In the genomic region with DNA sequence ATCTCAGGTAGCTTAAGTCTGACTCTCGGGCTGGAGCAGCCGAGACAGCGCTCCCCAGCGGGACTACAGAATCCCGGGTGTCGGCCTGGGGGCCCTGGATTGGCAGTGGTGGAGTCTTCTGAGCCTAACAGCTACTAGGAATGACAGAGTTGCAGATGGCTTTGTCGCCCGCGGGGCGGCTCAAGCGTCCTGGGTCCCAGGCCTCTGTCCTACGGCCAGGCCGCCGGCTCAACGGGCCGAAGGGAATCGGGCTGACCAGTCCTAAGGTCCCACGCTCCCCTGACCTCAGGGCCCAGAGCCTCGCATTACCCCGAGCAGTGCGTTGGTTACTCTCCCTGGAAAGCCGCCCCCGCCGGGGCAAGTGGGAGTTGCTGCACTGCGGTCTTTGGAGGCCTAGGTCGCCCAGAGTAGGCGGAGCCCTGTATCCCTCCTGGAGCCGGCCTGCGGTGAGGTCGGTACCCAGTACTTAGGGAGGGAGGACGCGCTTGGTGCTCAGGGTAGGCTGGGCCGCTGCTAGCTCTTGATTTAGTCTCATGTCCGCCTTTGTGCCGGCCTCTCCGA, we compare ENCODE assay signal across 16 cellular contexts. TPM values are rescaled to one million over a fixed set of nuclear protein-coding genes. Genes with fewer than 3 reads are reported as not detected.
DNase-seq lines count a peak whose midpoint lies in the region; ATAC-seq and TF ChIP-seq lines count a peak whose summit lies in the region.
"Had no signal": no experiment of that assay in that cellular context is flagged by ENCODE, and none has a peak within 500 bp of the region (broad histone marks: within the 10 kb centered on the region; RNA-seq: fewer than 3 reads in every experiment).

No MANE protein-coding gene starts in this region.

- no peak for TF ChIP-seq CTCF in natural killer cell (IDR thresholded peaks at IDR 0.05)
- TF ChIP-seq CTCF in gastroesophageal sphincter (IDR thresholded peaks at IDR 0.05), result no peak
- TF ChIP-seq CTCF in upper lobe of right lung (IDR thresholded peaks at IDR 0.05), result no peak

- H3K27ac ChIP-seq in gastroesophageal sphincter (no peak overlapping the region), mesodermal cell (ENCODE audit: low read depth, low read length, severe bottlenecking) (no peak overlapping the region), upper lobe of right lung (no peak overlapping the region)
- H3K27ac ChIP-seq: GM23248 had no signal

- intact Hi-C loops in natural killer cell (cut with micrococcal nuclease) (no loop called here), upper lobe of right lung (cut with DNase I) (no loop called here)

- H3K4me3 ChIP-seq in gastroesophageal sphincter (peak overlapping the region in 1 of 2 donors; percentile 35), mesodermal cell (ENCODE audit: extremely low read depth, insufficient read depth, low read length, poor library complexity, severe bottlenecking) (peak overlapping the region; percentile 25), upper lobe of right lung (no peak overlapping the region)

- H3K36me3 ChIP-seq in gastroesophageal sphincter (no peaks in the 10 kb centered on the region), mesodermal cell (ENCODE audit: control insufficient read depth, insufficient read depth, low read length) (no peaks in the 10 kb centered on the region), upper lobe of right lung (no peaks in the 10 kb centered on the region)

- no peak for TF ChIP-seq EP300 in gastroesophageal sphincter (IDR thresholded peaks at IDR 0.05)

- no peak overlapping the region for H3K27ac Mint-ChIP-seq in natural killer cell treated with Interleukin-12 subunit alpha and Interleukin-12 subunit beta and Interleukin-15 and Interleukin-18, amount 100 ng/mL, for 72 hours
- H3K27ac Mint-ChIP-seq in natural killer cell, result no peak overlapping the region

- no peaks in the 10 kb centered on the region for H3K4me1 Mint-ChIP-seq in natural killer cell treated with Interleukin-12 subunit alpha and Interleukin-12 subunit beta and Interleukin-15 and Interleukin-18, amount 100 ng/mL, for 72 hours (ENCODE audit: low read depth in 2 of 2)
- peaks cover 5 to 10% of the 10 kb centered on the region in 2 donors for H3K4me1 Mint-ChIP-seq in natural killer cell

- H3K9me3 ChIP-seq in gastroesophageal sphincter, result no peaks in the 10 kb centered on the region
- no peaks in the 10 kb centered on the region for H3K9me3 ChIP-seq in mesodermal cell (ENCODE audit: control insufficient read depth, low read length)
- H3K9me3 ChIP-seq in upper lobe of right lung, result no peaks in the 10 kb centered on the region

- H3K9me3 Mint-ChIP-seq in natural killer cell treated with Interleukin-12 subunit alpha and Interleukin-12 subunit beta and Interleukin-15 and Interleukin-18, amount 100 ng/mL, for 72 hours, result no peaks in the 10 kb centered on the region
- H3K9me3 Mint-ChIP-seq in natural killer cell, result no peaks in the 10 kb centered on the region

- no CpG with 5 or more reads among the region's 36 CpGs for WGBS in gastroesophageal sphincter (ENCODE audit: low coverage in 1 of 2), 2 donors
- 3 to 5% methylated on average over 31 to 33 of the region's 36 CpGs for WGBS in mesodermal cell (ENCODE audit: insufficient coverage in 2 of 2), 2 experiments

- H3K4me3 Mint-ChIP-seq in natural killer cell treated with Interleukin-12 subunit alpha and Interleukin-12 subunit beta and Interleukin-15 and Interleukin-18, amount 100 ng/mL, for 72 hours, result no peak overlapping the region
- H3K4me3 Mint-ChIP-seq in natural killer cell, result no peak overlapping the region

- peak; percentile 25 to 28 for ATAC-seq in natural killer cell treated with Interleukin-12 subunit alpha and Interleukin-12 subunit beta and Interleukin-15 and Interleukin-18, amount 100 ng/mL, for 72 hours
- ATAC-seq in natural killer cell, result no peak
- peak; percentile 16 for ATAC-seq in gastroesophageal sphincter
- ATAC-seq in upper lobe of right lung, result peak; percentile 19
- ATAC-seq in HG02642 (IDR thresholded peaks at IDR 0.05; ENCODE audit: poor library complexity, unreplicated experiment), result no peak
- no peak for ATAC-seq in GM21381 (IDR thresholded peaks at IDR 0.05; ENCODE audit: unreplicated experiment)

- peaks cover 0 to 41% (median 23%) of the 10 kb centered on the region in 3 donors for H3K4me1 ChIP-seq in gastroesophageal sphincter
- peaks cover 5% of the 10 kb centered on the region for H3K4me1 ChIP-seq in mesodermal cell (ENCODE audit: control insufficient read depth, insufficient read depth, low read length, poor library complexity, severe bottlenecking)
- H3K4me1 ChIP-seq in upper lobe of right lung, result peaks cover 29% of the 10 kb centered on the region

- TF ChIP-seq POLR2A in gastroesophageal sphincter (IDR thresholded peaks at IDR 0.05) (no peak), erythroblast (IDR thresholded peaks at IDR 0.05; ENCODE audit: low read length) (no peak)

- no peaks in the 10 kb centered on the region for H3K36me3 Mint-ChIP-seq in natural killer cell treated with Interleukin-12 subunit alpha and Interleukin-12 subunit beta and Interleukin-15 and Interleukin-18, amount 100 ng/mL, for 72 hours
- H3K36me3 Mint-ChIP-seq in natural killer cell, result no peaks in the 10 kb centered on the region

- no peak for DNase-seq in natural killer cell treated with Interleukin-12 subunit alpha and Interleukin-12 subunit beta and Interleukin-15 and Interleukin-18, amount 100 ng/mL, for 72 hours (ENCODE audit: low spot score)
- DNase-seq in natural killer cell (no peak), upper lobe of right lung (no peak), erythroblast (lab: John Stamatoyannopoulos, UW) (no peak)
- DNase-seq: ACHN; amniotic stem cell; DMS153; effector memory CD4-positive, alpha-beta T cell; head of caudate nucleus; NCI-H1105; NCI-H510A had no signal

- peaks cover 58 to 72% of the 10 kb centered on the region in 2 donors for H3K27me3 Mint-ChIP-seq in natural killer cell treated with Interleukin-12 subunit alpha and Interleukin-12 subunit beta and Interleukin-15 and Interleukin-18, amount 100 ng/mL, for 72 hours
- peaks cover 60 to 86% of the 10 kb centered on the region in 2 donors for H3K27me3 Mint-ChIP-seq in natural killer cell (ENCODE audit: low read depth in 2 of 2)

- H3K27me3 ChIP-seq in gastroesophageal sphincter (peaks cover 100% of the 10 kb centered on the region), upper lobe of right lung (peaks cover 91% of the 10 kb centered on the region)

RNA-seq across cellular contexts. Expression of a gene that starts 8.8 kb away (rescaled TPM):
- not detected for total RNA-seq in natural killer cell treated with Interleukin-12 subunit alpha and Interleukin-12 subunit beta and Interleukin-15 and Interleukin-18, amount 100 ng/mL, for 72 hours
- total RNA-seq in natural killer cell (not detected), gastroesophageal sphincter (1 to 10 TPM in 3 of 4 donors, not detected in 1; 1.2 to 1.7 (median 1.5) TPM), upper lobe of right lung (not detected)
- polyA plus RNA-seq in mesodermal cell (2013, experiment 1 of 2), result 0.33 TPM
- 0.20 TPM for polyA plus RNA-seq in mesodermal cell (2013, experiment 2 of 2)
- total RNA-seq: GM23248 had no signal

RNA-seq across cellular contexts. Expression of a gene that starts 58.9 kb away (rescaled TPM):
- total RNA-seq in natural killer cell treated with Interleukin-12 subunit alpha and Interleukin-12 subunit beta and Interleukin-15 and Interleukin-18, amount 100 ng/mL, for 72 hours, result not detected
- total RNA-seq in natural killer cell, result under 1 TPM in 2 of 3 donors, not detected in 1; 0.15 to 0.39 TPM
- total RNA-seq in gastroesophageal sphincter, result under 1 TPM in 1 of 4 donors, not detected in 3; 0.15 TPM
- not detected for polyA plus RNA-seq in mesodermal cell (2013, experiment 1 of 2)
- polyA plus RNA-seq in mesodermal cell (2013, experiment 2 of 2), result not detected
- total RNA-seq in upper lobe of right lung, result not detected
- total RNA-seq: GM23248 had no signal
- polyA plus RNA-seq: GM23248 had no signal

Comparison
In these comparisons a context has a peak if more than half of its experiments do, and no peak if none do; other contexts are left out.
1. ATAC-seq: peak in natural killer cell treated with Interleukin-12 subunit alpha and Interleukin-12 subunit beta and Interleukin-15 and Interleukin-18, amount 100 ng/mL, for 72 hours (2 of 2), gastroesophageal sphincter (single experiment) and upper lobe of right lung (single experiment); none in natural killer cell (0 of 3), HG02642 (single experiment) and GM21381 (single experiment).